In genomic region chr15:88465633-88466219, GRCh38 we compare ENCODE assay signal across 1 cellular context.
TF ChIP-seq lines count a peak whose summit lies in the region.

No MANE protein-coding gene starts in this region.

TF ChIP-seq in HepG2, 621 proteins besides CTCF, POLR2A, EP300 and RAD21 (continued from another document and continues in another):
- TF ChIP-seq ZNF646 (CRISPR knock-in tag; IDR thresholded peaks at IDR 0.05) (no peak), ZSCAN31 (CRISPR knock-in tag; IDR thresholded peaks at IDR 0.05; ENCODE audit: low read depth) (no peak), ZNF879 (CRISPR knock-in tag; IDR thresholded peaks at IDR 0.05) (no peak), ZNF644 (CRISPR knock-in tag; IDR thresholded peaks at IDR 0.05; ENCODE audit: low read depth) (peak; percentile 72; the same call in 1 of the 2 replicates), ATF1 (CRISPR knock-in tag; IDR thresholded peaks at IDR 0.05) (no peak), JUNB (CRISPR knock-in tag; IDR thresholded peaks at IDR 0.05; ENCODE audit: borderline replicate concordance) (peak; percentile 96), ZNF530 (CRISPR knock-in tag; IDR thresholded peaks at IDR 0.05; ENCODE audit: low read depth) (no peak), ZNF704 (CRISPR knock-in tag; IDR thresholded peaks at IDR 0.05; ENCODE audit: borderline replicate concordance) (no peak), ZBTB39 (CRISPR knock-in tag; IDR thresholded peaks at IDR 0.05) (no peak), ZNF362 (CRISPR knock-in tag; IDR thresholded peaks at IDR 0.05; ENCODE audit: borderline replicate concordance) (peak; percentile 87; the same call in 1 of the 2 replicates), HBP1 (CRISPR knock-in tag; IDR thresholded peaks at IDR 0.05; ENCODE audit: low read depth) (no peak), NFE2 (CRISPR knock-in tag; IDR thresholded peaks at IDR 0.05) (no peak), SNAPC5 (CRISPR knock-in tag; IDR thresholded peaks at IDR 0.05; ENCODE audit: borderline replicate concordance) (no peak), NFYC (CRISPR knock-in tag; IDR thresholded peaks at IDR 0.05) (no peak), ZNF282 (IDR thresholded peaks at IDR 0.05; ENCODE audit: partially characterized antibody) (no peak), DMAP1 (CRISPR knock-in tag; IDR thresholded peaks at IDR 0.05) (peak; percentile 70), ELK4 (CRISPR knock-in tag; IDR thresholded peaks at IDR 0.05; ENCODE audit: borderline replicate concordance) (no peak), MED13 (CRISPR knock-in tag; IDR thresholded peaks at IDR 0.05) (no peak), ZBTB3 (CRISPR knock-in tag; IDR thresholded peaks at IDR 0.05; ENCODE audit: borderline replicate concordance, low read depth) (peak; percentile 53; the same call in 1 of the 2 replicates), DZIP1 (CRISPR knock-in tag; IDR thresholded peaks at IDR 0.05) (no peak), KAT7 (CRISPR knock-in tag; IDR thresholded peaks at IDR 0.05; ENCODE audit: borderline replicate concordance) (no peak), ZGPAT (CRISPR knock-in tag; IDR thresholded peaks at IDR 0.05) (peak; percentile 88), CBX5 (CRISPR knock-in tag; IDR thresholded peaks at IDR 0.05; ENCODE audit: borderline replicate concordance) (no peak), GABPB1 (CRISPR knock-in tag; IDR thresholded peaks at IDR 0.05) (peak; percentile 49), GTF3A (CRISPR knock-in tag; conservative IDR thresholded peaks at IDR 0.05) (no peak), ZFYVE20 (CRISPR knock-in tag; IDR thresholded peaks at IDR 0.05; ENCODE audit: borderline replicate concordance, low read depth) (no peak), ZFP90 (CRISPR knock-in tag; IDR thresholded peaks at IDR 0.05; ENCODE audit: borderline replicate concordance) (no peak), THAP7 (CRISPR knock-in tag; IDR thresholded peaks at IDR 0.05) (no peak), NFE2L1 (CRISPR knock-in tag; IDR thresholded peaks at IDR 0.05; ENCODE audit: borderline replicate concordance) (no peak), HNRNPLL (IDR thresholded peaks at IDR 0.05; ENCODE audit: low read depth, low read length, poor library complexity, severe bottlenecking) (no peak), E2F2 (CRISPR knock-in tag; IDR thresholded peaks at IDR 0.05; ENCODE audit: borderline replicate concordance) (no peak), TCF7L2 (IDR thresholded peaks at IDR 0.05; ENCODE audit: low read depth, low read length) (peak; percentile 54; the same call in 1 of the 2 replicates), ZNF891 (CRISPR knock-in tag; IDR thresholded peaks at IDR 0.05) (no peak), ZNF552 (CRISPR knock-in tag; IDR thresholded peaks at IDR 0.05; ENCODE audit: borderline replicate concordance) (no peak), IKZF1 (IDR thresholded peaks at IDR 0.05) (no peak)
